1 cellular context compared by ENCODE assay signal in the genomic region with DNA sequence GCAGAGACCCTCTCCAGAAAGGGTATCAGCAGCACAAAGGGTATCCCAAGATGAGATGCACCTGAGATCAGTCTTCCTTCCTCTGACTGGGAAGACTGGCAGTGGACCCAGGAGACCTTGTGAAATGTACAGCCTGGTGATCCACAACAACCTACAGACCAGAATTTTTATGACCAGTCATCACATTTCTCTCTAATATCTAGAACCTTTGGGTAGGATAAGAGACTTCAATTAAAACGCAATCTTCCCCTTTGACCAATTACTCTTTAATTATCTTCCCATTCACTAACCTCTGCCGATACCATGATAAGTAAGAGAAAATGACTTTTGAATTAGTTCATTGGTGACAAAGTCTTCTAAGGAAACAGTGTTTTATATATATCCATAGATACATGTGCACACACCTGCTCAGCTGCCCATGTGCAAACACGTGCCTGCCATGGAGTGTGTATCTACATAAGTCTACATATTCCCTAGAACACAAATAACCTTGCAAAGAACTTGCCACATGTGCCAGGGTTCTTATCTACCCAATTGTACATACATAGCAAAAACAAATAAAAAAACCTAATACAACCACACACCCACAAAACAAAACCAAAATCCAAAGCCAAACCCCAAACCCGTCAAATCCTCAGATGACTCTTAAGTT.
TF ChIP-seq lines count a peak whose summit lies in the region.

No MANE protein-coding gene starts in this region.

TF ChIP-seq in H1, 55 proteins besides CTCF, POLR2A, EP300 and RAD21:
- no peak for TF ChIP-seq POU5F1 (IDR thresholded peaks at IDR 0.05; ENCODE audit: low read depth, low read length)
- TF ChIP-seq, protein P1, sequence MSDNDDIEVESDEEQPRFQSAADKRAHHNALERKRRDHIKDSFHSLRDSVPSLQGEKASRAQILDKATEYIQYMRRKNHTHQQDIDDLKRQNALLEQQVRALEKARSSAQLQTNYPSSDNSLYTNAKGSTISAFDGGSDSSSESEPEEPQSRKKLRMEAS (IDR thresholded peaks at IDR 0.05): no peak
- TF ChIP-seq NANOG (IDR thresholded peaks at IDR 0.05; ENCODE audit: insufficient read depth, low read depth, low read length, poor library complexity, severe bottlenecking): no peak
- TF ChIP-seq BRCA1 (IDR thresholded peaks at IDR 0.05; ENCODE audit: low read depth, low read length): no peak
- TF ChIP-seq SP1 (IDR thresholded peaks at IDR 0.05; ENCODE audit: low read depth, low read length): no peak
- TF ChIP-seq HDAC6 (IDR thresholded peaks at IDR 0.05; ENCODE audit: low read depth, low read length): no peak
- no peak for TF ChIP-seq BACH1 (IDR thresholded peaks at IDR 0.05; ENCODE audit: low read length)
- no peak for TF ChIP-seq TEAD4 (IDR thresholded peaks at IDR 0.05; ENCODE audit: low read depth, low read length)
- TF ChIP-seq CTBP2 (IDR thresholded peaks at IDR 0.05; ENCODE audit: borderline replicate concordance, insufficient read depth, insufficient read length, low read length): no peak
- TF ChIP-seq YY1 (IDR thresholded peaks at IDR 0.05; ENCODE audit: low read depth, low read length): no peak
- no peak for TF ChIP-seq CEBPB (IDR thresholded peaks at IDR 0.05; ENCODE audit: low read depth, low read length)
- TF ChIP-seq RXRA (IDR thresholded peaks at IDR 0.05; ENCODE audit: insufficient read depth, low read depth, low read length): no peak
- TF ChIP-seq, protein P2, sequence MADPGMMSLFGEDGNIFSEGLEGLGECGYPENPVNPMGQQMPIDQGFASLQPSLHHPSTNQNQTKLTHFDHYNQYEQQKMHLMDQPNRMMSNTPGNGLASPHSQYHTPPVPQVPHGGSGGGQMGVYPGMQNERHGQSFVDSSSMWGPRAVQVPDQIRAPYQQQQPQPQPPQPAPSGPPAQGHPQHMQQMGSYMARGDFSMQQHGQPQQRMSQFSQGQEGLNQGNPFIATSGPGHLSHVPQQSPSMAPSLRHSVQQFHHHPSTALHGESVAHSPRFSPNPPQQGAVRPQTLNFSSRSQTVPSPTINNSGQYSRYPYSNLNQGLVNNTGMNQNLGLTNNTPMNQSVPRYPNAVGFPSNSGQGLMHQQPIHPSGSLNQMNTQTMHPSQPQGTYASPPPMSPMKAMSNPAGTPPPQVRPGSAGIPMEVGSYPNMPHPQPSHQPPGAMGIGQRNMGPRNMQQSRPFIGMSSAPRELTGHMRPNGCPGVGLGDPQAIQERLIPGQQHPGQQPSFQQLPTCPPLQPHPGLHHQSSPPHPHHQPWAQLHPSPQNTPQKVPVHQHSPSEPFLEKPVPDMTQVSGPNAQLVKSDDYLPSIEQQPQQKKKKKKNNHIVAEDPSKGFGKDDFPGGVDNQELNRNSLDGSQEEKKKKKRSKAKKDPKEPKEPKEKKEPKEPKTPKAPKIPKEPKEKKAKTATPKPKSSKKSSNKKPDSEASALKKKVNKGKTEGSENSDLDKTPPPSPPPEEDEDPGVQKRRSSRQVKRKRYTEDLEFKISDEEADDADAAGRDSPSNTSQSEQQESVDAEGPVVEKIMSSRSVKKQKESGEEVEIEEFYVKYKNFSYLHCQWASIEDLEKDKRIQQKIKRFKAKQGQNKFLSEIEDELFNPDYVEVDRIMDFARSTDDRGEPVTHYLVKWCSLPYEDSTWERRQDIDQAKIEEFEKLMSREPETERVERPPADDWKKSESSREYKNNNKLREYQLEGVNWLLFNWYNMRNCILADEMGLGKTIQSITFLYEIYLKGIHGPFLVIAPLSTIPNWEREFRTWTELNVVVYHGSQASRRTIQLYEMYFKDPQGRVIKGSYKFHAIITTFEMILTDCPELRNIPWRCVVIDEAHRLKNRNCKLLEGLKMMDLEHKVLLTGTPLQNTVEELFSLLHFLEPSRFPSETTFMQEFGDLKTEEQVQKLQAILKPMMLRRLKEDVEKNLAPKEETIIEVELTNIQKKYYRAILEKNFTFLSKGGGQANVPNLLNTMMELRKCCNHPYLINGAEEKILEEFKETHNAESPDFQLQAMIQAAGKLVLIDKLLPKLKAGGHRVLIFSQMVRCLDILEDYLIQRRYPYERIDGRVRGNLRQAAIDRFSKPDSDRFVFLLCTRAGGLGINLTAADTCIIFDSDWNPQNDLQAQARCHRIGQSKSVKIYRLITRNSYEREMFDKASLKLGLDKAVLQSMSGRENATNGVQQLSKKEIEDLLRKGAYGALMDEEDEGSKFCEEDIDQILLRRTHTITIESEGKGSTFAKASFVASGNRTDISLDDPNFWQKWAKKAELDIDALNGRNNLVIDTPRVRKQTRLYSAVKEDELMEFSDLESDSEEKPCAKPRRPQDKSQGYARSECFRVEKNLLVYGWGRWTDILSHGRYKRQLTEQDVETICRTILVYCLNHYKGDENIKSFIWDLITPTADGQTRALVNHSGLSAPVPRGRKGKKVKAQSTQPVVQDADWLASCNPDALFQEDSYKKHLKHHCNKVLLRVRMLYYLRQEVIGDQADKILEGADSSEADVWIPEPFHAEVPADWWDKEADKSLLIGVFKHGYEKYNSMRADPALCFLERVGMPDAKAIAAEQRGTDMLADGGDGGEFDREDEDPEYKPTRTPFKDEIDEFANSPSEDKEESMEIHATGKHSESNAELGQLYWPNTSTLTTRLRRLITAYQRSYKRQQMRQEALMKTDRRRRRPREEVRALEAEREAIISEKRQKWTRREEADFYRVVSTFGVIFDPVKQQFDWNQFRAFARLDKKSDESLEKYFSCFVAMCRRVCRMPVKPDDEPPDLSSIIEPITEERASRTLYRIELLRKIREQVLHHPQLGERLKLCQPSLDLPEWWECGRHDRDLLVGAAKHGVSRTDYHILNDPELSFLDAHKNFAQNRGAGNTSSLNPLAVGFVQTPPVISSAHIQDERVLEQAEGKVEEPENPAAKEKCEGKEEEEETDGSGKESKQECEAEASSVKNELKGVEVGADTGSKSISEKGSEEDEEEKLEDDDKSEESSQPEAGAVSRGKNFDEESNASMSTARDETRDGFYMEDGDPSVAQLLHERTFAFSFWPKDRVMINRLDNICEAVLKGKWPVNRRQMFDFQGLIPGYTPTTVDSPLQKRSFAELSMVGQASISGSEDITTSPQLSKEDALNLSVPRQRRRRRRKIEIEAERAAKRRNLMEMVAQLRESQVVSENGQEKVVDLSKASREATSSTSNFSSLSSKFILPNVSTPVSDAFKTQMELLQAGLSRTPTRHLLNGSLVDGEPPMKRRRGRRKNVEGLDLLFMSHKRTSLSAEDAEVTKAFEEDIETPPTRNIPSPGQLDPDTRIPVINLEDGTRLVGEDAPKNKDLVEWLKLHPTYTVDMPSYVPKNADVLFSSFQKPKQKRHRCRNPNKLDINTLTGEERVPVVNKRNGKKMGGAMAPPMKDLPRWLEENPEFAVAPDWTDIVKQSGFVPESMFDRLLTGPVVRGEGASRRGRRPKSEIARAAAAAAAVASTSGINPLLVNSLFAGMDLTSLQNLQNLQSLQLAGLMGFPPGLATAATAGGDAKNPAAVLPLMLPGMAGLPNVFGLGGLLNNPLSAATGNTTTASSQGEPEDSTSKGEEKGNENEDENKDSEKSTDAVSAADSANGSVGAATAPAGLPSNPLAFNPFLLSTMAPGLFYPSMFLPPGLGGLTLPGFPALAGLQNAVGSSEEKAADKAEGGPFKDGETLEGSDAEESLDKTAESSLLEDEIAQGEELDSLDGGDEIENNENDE (IDR thresholded peaks at IDR 0.05; ENCODE audit: insufficient replicate concordance, low read length): no peak
- TF ChIP-seq SRF (IDR thresholded peaks at IDR 0.05; ENCODE audit: low read depth, low read length): no peak
TF ChIP-seq in H1: peak in this region for 0.
